23 cellular contexts compared by ENCODE assay signal in genomic region chr13:102935896-102936321, GRCh38.
DNase-seq lines count a peak whose midpoint lies in the region; ATAC-seq, FAIRE-seq and TF ChIP-seq lines count a peak whose summit lies in the region.
"Had no signal": no experiment of that assay in that cellular context is flagged by ENCODE, and none has a peak within 500 bp of the region (broad histone marks: within the 10 kb centered on the region; RNA-seq: fewer than 3 reads in every experiment).

No MANE protein-coding gene starts in this region.

- in situ Hi-C loops in GM13977 (cut with MboI; ENCODE audit: low pct_unique_long_range_greater_than_20kb, low sequenced_read_pairs, unreplicated experiment), result no loop called here

- no peak overlapping the region for H3K9ac ChIP-seq in PC-3 (ENCODE audit: low read length)
- H3K9ac ChIP-seq: BLaER1 treated with 17β-estradiol and CSF1 and Interleukin-3, amounts not matched to agents 10 nM and 100 nM; GM23248 had no signal

- no peak overlapping the region for H3K4me2 ChIP-seq in PC-3 (ENCODE audit: low read length)
- H3K4me2 ChIP-seq: BLaER1 treated with 17β-estradiol and CSF1 and Interleukin-3, amounts not matched to agents 10 nM and 100 nM had no signal

- intact Hi-C loops in A673 (cut with micrococcal nuclease; ENCODE audit: unreplicated experiment), result no loop called here
- intact Hi-C loops in PC-3 (cut with micrococcal nuclease), result no loop called here

- H3K27me3 ChIP-seq in A673 (replicated peaks; ENCODE audit: insufficient read depth, low read depth, low read length, poor library complexity), result no peaks in the 10 kb centered on the region
- H3K27me3 ChIP-seq in PC-3 (ENCODE audit: low read length), result peaks cover 7% of the 10 kb centered on the region; the same call in 1 of the 2 replicates
- H3K27me3 ChIP-seq: BLaER1 treated with 17β-estradiol and CSF1 and Interleukin-3, amounts not matched to agents 10 nM and 100 nM; body of pancreas; colonic mucosa; sigmoid colon had no signal

- peak; percentile 60 for ATAC-seq in GM18907 (IDR thresholded peaks at IDR 0.05; ENCODE audit: unreplicated experiment)
- ATAC-seq in HG02610 (IDR thresholded peaks at IDR 0.05; ENCODE audit: unreplicated experiment), result peak; percentile 69
- ATAC-seq in HG03378 (IDR thresholded peaks at IDR 0.05; ENCODE audit: unreplicated experiment), result peak; percentile 61
- no peak for ATAC-seq in PC-3
- ATAC-seq: activated naive CD4-positive, alpha-beta T cell treated with anti-CD3 and anti-CD28 coated beads, Interleukin-2, amount 50 U/mL, for 72 hours; body of pancreas; stimulated activated naive CD8-positive, alpha-beta T cell treated with anti-CD3 and anti-CD28 coated beads, Interleukin-15, Interleukin-2, amounts not matched to agents 100 U/mL and 50 U/mL, for 24 hours had no signal

- no peaks in the 10 kb centered on the region for H3K9me2 ChIP-seq in PC-3 (replicated peaks; ENCODE audit: low read length)

- FAIRE-seq in HTR-8/SVneo (lab: Jason Lieb, UNC), result no peak

- DNase-seq in A673 (ENCODE audit: low spot score) (peak; percentile 33), HTR-8/SVneo (ENCODE audit: insufficient read length, low spot score) (no peak), foreskin melanocyte (no peak), PC-3 (no peak), GM13977 (ENCODE audit: low spot score) (no peak)
- DNase-seq: activated CD4-positive, alpha-beta memory T cell treated with anti-CD3 and anti-CD28 coated beads for 36 hours; activated T-cell treated with anti-CD3 and anti-CD28 coated beads, Interleukin-2, amount 50 U/mL, for 24 hours; body of pancreas; colonic mucosa; GM23248; hippocampal formation; islet precursor cell; mammary epithelial cell; NCI-H187; NCI-H446; SHP77 treated with DMSO at 0.1 percent for 48 hours; sigmoid colon; stimulated activated naive CD8-positive, alpha-beta T cell treated with anti-CD3 and anti-CD28 coated beads, Interleukin-15, Interleukin-2, amounts not matched to agents 100 U/mL and 50 U/mL, for 24 hours had no signal

- BruUV-seq in A673 (replicated peaks; lab: Mats Ljungman, UMichigan) (no TSS peak), PC-3 (replicated peaks; lab: Mats Ljungman, UMichigan) (no TSS peak)

- no peaks in the 10 kb centered on the region for H3K9me3 ChIP-seq in A673 (ENCODE audit: low read depth, low read length, poor library complexity, severe bottlenecking)
- no peaks in the 10 kb centered on the region for H3K9me3 ChIP-seq in PC-3 (ENCODE audit: low read length)
- H3K9me3 ChIP-seq: body of pancreas, colonic mucosa, sigmoid colon had no signal

- H3F3A ChIP-seq in PC-3 (ENCODE audit: low read length, unreplicated experiment), result no peaks in the 10 kb centered on the region

- H3K4me1 ChIP-seq in A673 (ENCODE audit: insufficient read depth, low read length, poor library complexity, severe bottlenecking) (no peaks in the 10 kb centered on the region), PC-3 (ENCODE audit: insufficient read depth, low read length) (no peaks in the 10 kb centered on the region)
- H3K4me1 ChIP-seq: body of pancreas, colonic mucosa, sigmoid colon had no signal

- CTCF ChIA-PET in A673 (lab: Charles Lee) (no interaction called here), PC-3 (lab: Charles Lee) (no interaction called here)

- H3K36me3 ChIP-seq in A673 (ENCODE audit: insufficient read depth, low read length, poor library complexity, severe bottlenecking), result no peaks in the 10 kb centered on the region
- H3K36me3 ChIP-seq in PC-3 (ENCODE audit: low read depth, low read length), result no peaks in the 10 kb centered on the region
- H3K36me3 ChIP-seq: BLaER1 treated with 17β-estradiol and CSF1 and Interleukin-3, amounts not matched to agents 10 nM and 100 nM; colonic mucosa; sigmoid colon had no signal

- H3K4me3 ChIP-seq in A673 (ENCODE audit: low read depth, low read length, poor library complexity, severe bottlenecking) (no peak overlapping the region), PC-3 (ENCODE audit: low read length) (no peak overlapping the region)
- H3K4me3 ChIP-seq: BLaER1 treated with 17β-estradiol and CSF1 and Interleukin-3, amounts not matched to agents 10 nM and 100 nM; body of pancreas; colonic mucosa; GM23248; sigmoid colon had no signal

- POLR2A ChIA-PET in A673 (lab: Charles Lee; ENCODE audit: low non-redundant PET), result no interaction called here
- POLR2A ChIA-PET in PC-3 (lab: Charles Lee; ENCODE audit: unreplicated experiment), result no interaction called here

- no peak overlapping the region for H2AFZ ChIP-seq in PC-3 (ENCODE audit: low read length)
- H2AFZ ChIP-seq: GM23248 had no signal

- no peaks in the 10 kb centered on the region for H3K79me2 ChIP-seq in PC-3 (ENCODE audit: low read length)

- H3K27ac ChIP-seq in A673 (ENCODE audit: low read depth, low read length, poor library complexity, severe bottlenecking), result no peak overlapping the region
- no peak overlapping the region for H3K27ac ChIP-seq in PC-3 (ENCODE audit: low read length)
- H3K27ac ChIP-seq: BLaER1 treated with 17β-estradiol and CSF1 and Interleukin-3, amounts not matched to agents 10 nM and 100 nM; body of pancreas; colonic mucosa; GM23248; sigmoid colon had no signal

- no peaks in the 10 kb centered on the region for H4K20me1 ChIP-seq in PC-3 (ENCODE audit: low read length)
- H4K20me1 ChIP-seq: BLaER1 treated with 17β-estradiol and CSF1 and Interleukin-3, amounts not matched to agents 10 nM and 100 nM had no signal

- TF ChIP-seq CTCF in A673 (conservative IDR thresholded peaks at IDR 0.05; ENCODE audit: low read depth, low read length) (no peak), PC-3 (conservative IDR thresholded peaks at IDR 0.05; ENCODE audit: low read depth, low read length) (no peak), GM13977 (IDR thresholded peaks at IDR 0.05; ENCODE audit: extremely low read depth, insufficient read depth, missing control alignments) (no peak)
